Comparison of ENCODE assay signal across 13 cellular contexts in the genomic region with DNA sequence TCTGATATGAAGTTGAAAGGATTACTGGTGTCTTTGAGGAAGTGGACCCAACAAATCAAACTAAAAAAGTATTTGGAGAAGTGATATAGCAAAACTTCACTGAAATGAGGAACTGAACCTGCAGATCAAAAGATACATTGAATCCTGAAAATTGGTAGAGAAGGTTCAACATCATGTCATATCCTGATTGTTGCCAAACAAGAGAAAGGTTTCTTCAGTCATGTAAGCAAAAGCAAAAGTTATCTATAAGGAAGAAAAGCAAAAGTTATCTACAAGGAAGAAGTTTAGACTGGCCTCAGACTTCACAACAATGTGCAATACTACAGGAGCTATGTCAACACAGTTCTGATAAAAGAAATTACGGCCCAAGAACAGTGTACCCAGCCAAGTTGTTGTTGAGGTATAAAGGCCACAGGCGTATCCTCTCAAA.
DNase-seq lines count a peak whose midpoint lies in the region; ATAC-seq and TF ChIP-seq lines count a peak whose summit lies in the region.
"Had no signal": no experiment of that assay in that cellular context is flagged by ENCODE, and none has a peak within 500 bp of the region (broad histone marks: within the 10 kb centered on the region; RNA-seq: fewer than 3 reads in every experiment).

No MANE protein-coding gene starts in this region.

- 13 to 26% methylated on average over 2 of the region's 2 CpGs for WGBS in body of pancreas, 2 donors

- TF ChIP-seq POLR2A in body of pancreas (IDR thresholded peaks at IDR 0.05): no peak

- no peak overlapping the region for H3K4me3 Mint-ChIP-seq in activated CD8-positive, alpha-beta T cell treated with anti-CD3 and anti-CD28 coated beads for 36 hours
- H3K4me3 Mint-ChIP-seq: activated T-cell treated with anti-CD3 and anti-CD28 coated beads, Interleukin-2, amount 50 U/mL, for 4 hours had no signal

- H3K27me3 ChIP-seq in body of pancreas: no peaks in the 10 kb centered on the region

- no peaks in the 10 kb centered on the region for H3K27me3 Mint-ChIP-seq in activated CD8-positive, alpha-beta T cell treated with anti-CD3 and anti-CD28 coated beads for 36 hours

- no peaks in the 10 kb centered on the region for H3K4me1 Mint-ChIP-seq in activated CD8-positive, alpha-beta T cell treated with anti-CD3 and anti-CD28 coated beads for 36 hours (ENCODE audit: low read depth)

- H3K9me3 ChIP-seq in body of pancreas: no peaks in the 10 kb centered on the region

- intact Hi-C loops in body of pancreas (cut with DNase I): no loop called here
- intact Hi-C loops in activated CD8-positive, alpha-beta T cell treated with anti-CD3 and anti-CD28 coated beads for 36 hours (cut with micrococcal nuclease): no loop called here

- DNase-seq in GM12864 (ENCODE audit: low read depth): peak; percentile 50
- DNase-seq in body of pancreas: peak in 3 of 4 donors; percentile 15 to 54 (median 26)
- peak; percentile 58 for DNase-seq in pons (ENCODE audit: low spot score)
- no peak for DNase-seq in hepatic stellate cell (ENCODE audit: low spot score)
- no peak for DNase-seq in hippocampal formation (lab: John Stamatoyannopoulos, UW)
- no peak for DNase-seq in NCI-H1694 (lab: John Stamatoyannopoulos, UW)
- no peak for DNase-seq in activated CD8-positive, alpha-beta T cell treated with anti-CD3 and anti-CD28 coated beads for 36 hours
- DNase-seq: activated T-cell treated with anti-CD3 and anti-CD28 coated beads, Interleukin-2, amount 50 U/mL, for 4 hours; COR-L47; effector CD8-positive, alpha-beta T cell; NCI-H187 had no signal

- ATAC-seq in HG03565 (IDR thresholded peaks at IDR 0.05; ENCODE audit: unreplicated experiment): peak; percentile 60
- peak; percentile 90 for ATAC-seq in body of pancreas
- no peak for ATAC-seq in activated CD8-positive, alpha-beta T cell treated with anti-CD3 and anti-CD28 coated beads for 36 hours
- ATAC-seq: activated T-cell treated with anti-CD3 and anti-CD28 coated beads, Interleukin-2, amount 50 U/mL, for 4 hours; SK-N-SH treated with all-trans-retinoic acid at 6 μM for 48 hours had no signal

- POLR2A ChIA-PET in activated CD8-positive, alpha-beta T cell treated with anti-CD3 and anti-CD28 coated beads for 36 hours (lab: Charles Lee): no interaction called here

- CTCF ChIA-PET in activated CD8-positive, alpha-beta T cell treated with anti-CD3 and anti-CD28 coated beads for 36 hours (lab: Charles Lee): no interaction called here

- peaks cover 25% of the 10 kb centered on the region for H3K4me1 ChIP-seq in body of pancreas

- peak overlapping the region in 3 of 4 donors; percentile 13 to 56 (median 39) for H3K27ac ChIP-seq in body of pancreas

- TF ChIP-seq CTCF in GM12864 (IDR thresholded peaks at IDR 0.05; ENCODE audit: low read depth, low read length, missing control alignments) (no peak), body of pancreas (IDR thresholded peaks at IDR 0.05) (no peak)
- TF ChIP-seq CTCF in activated CD8-positive, alpha-beta T cell treated with anti-CD3 and anti-CD28 coated beads for 36 hours (IDR thresholded peaks at IDR 0.05): no peak

- no peak overlapping the region for H3K27ac Mint-ChIP-seq in activated CD8-positive, alpha-beta T cell treated with anti-CD3 and anti-CD28 coated beads for 36 hours

- H3K36me3 ChIP-seq in body of pancreas (replicated peaks in 1 of 2; ENCODE audit: insufficient read depth in 1 of 2, low read depth in 2 of 2): no peaks in the 10 kb centered on the region

- H3K4me3 ChIP-seq in GM12864 (ENCODE audit: low read depth, low read length): no peak overlapping the region
- H3K4me3 ChIP-seq in body of pancreas: no peak overlapping the region

- peaks cover 17% of the 10 kb centered on the region for H3K36me3 Mint-ChIP-seq in activated CD8-positive, alpha-beta T cell treated with anti-CD3 and anti-CD28 coated beads for 36 hours (ENCODE audit: low read depth)

- H3K9me3 Mint-ChIP-seq in activated CD8-positive, alpha-beta T cell treated with anti-CD3 and anti-CD28 coated beads for 36 hours: peaks cover 5% of the 10 kb centered on the region
- H3K9me3 Mint-ChIP-seq: activated T-cell treated with anti-CD3 and anti-CD28 coated beads, Interleukin-2, amount 50 U/mL, for 4 hours had no signal

Comparison
In these comparisons a context has a peak if more than half of its experiments do, and no peak if none do; other contexts are left out.
1. DNase-seq: peak in GM12864 (single experiment), body of pancreas (3 of 4) and pons (single experiment); none in hepatic stellate cell (single experiment), hippocampal formation (0 of 2), NCI-H1694 (single experiment) and activated CD8-positive, alpha-beta T cell treated with anti-CD3 and anti-CD28 coated beads for 36 hours (single experiment).